In genomic region chr10:101301111-101301731, GRCh38 we compare ENCODE assay signal across 8 cellular contexts. TPM values are rescaled to one million over a fixed set of nuclear protein-coding genes. Genes with fewer than 3 reads are reported as not detected.
DNase-seq lines count a peak whose midpoint lies in the region; FAIRE-seq and TF ChIP-seq lines count a peak whose summit lies in the region.

No MANE protein-coding gene starts in this region.

- no peaks in the 10 kb centered on the region for H3K79me1 ChIP-seq in mesenchymal stem cell (replicated peaks; ENCODE audit: low read length, poor library complexity, severe bottlenecking)

- H4K91ac ChIP-seq in mesenchymal stem cell (ENCODE audit: low read length) = no peak overlapping the region

- H2BK5ac ChIP-seq in mesenchymal stem cell (ENCODE audit: low read depth, low read length, poor library complexity, severe bottlenecking) = no peak overlapping the region

- no peak overlapping the region for H3K9ac ChIP-seq in mesenchymal stem cell (ENCODE audit: low read length)

- TF ChIP-seq CTCF in D721Med (IDR thresholded peaks at IDR 0.05; ENCODE audit: insufficient read depth, missing control alignments) = peak; percentile 88
- no peak; the same call in 1 of the 2 replicates for TF ChIP-seq CTCF in RWPE1 (conservative IDR thresholded peaks at IDR 0.05; ENCODE audit: low read depth)

- H3K36me3 ChIP-seq in mesenchymal stem cell (ENCODE audit: control insufficient read depth in 1 of 2, insufficient read depth in 2 of 2, low read depth in 1 of 2, low read length in 2 of 2) = no peaks in the 10 kb centered on the region

- WGBS in mesenchymal stem cell = 33% methylated on average over 2 of the region's 2 CpGs

- H3K27ac ChIP-seq in RWPE1 (no peak overlapping the region), mesenchymal stem cell (ENCODE audit: low read length, poor library complexity, severe bottlenecking) (no peak overlapping the region)

- no peak overlapping the region for H3K14ac ChIP-seq in mesenchymal stem cell (ENCODE audit: low read length in 2 of 2)

- H3K23ac ChIP-seq in mesenchymal stem cell (ENCODE audit: low read length in 2 of 2) = no peak overlapping the region

- in situ Hi-C loops in T47D (cut with HindIII; ENCODE audit: low pct_unique_long_range_greater_than_20kb, low sequenced_read_pairs) = no loop called here

- H3K18ac ChIP-seq in mesenchymal stem cell (ENCODE audit: low read depth in 1 of 2, low read length in 2 of 2) = no peak overlapping the region

- no peak overlapping the region for H2AK5ac ChIP-seq in mesenchymal stem cell (ENCODE audit: low read length, severe bottlenecking)

- no peak overlapping the region for H2BK15ac ChIP-seq in mesenchymal stem cell (ENCODE audit: low read depth, poor library complexity, severe bottlenecking)

- FAIRE-seq in D721Med (lab: Jason Lieb, UNC) = no peak
- peak; percentile 44 for FAIRE-seq in HTR-8/SVneo (lab: Jason Lieb, UNC)

- POLR2A ChIA-PET in RWPE1 (lab: Yijun Ruan, JAX; ENCODE audit: low non-redundant PET) = no interaction called here

- H3K4ac ChIP-seq in mesenchymal stem cell (ENCODE audit: low read depth in 1 of 2, low read length in 2 of 2) = no peak overlapping the region

- no peak overlapping the region for H3K4me2 ChIP-seq in mesenchymal stem cell (ENCODE audit: low read length, poor library complexity, severe bottlenecking)

- no peak overlapping the region for H3K4me3 ChIP-seq in mesenchymal stem cell (ENCODE audit: insufficient read depth in 1 of 2, low read depth in 1 of 2, low read length in 2 of 2)

- H3K27me3 ChIP-seq in mesenchymal stem cell (ENCODE audit: control insufficient read depth in 1 of 2, insufficient read depth in 1 of 2, low read length in 2 of 2) = peaks cover 85 to 87% of the 10 kb centered on the region in 2 experiments

- CTCF ChIA-PET in RWPE1 (lab: Yijun Ruan, JAX) = interaction anchor here (0.5 to 7.7 kb wide), 18 partner anchors 9 to 706 kb away, joined by 3 to 50 read pairs (median 4); no protein-coding TSS in a partner anchor

- no peaks in the 10 kb centered on the region for H3K9me3 ChIP-seq in mesenchymal stem cell (ENCODE audit: control insufficient read depth, low read length)

- H2BK120ac ChIP-seq in mesenchymal stem cell (ENCODE audit: low read depth, low read length) = no peak overlapping the region

- H4K8ac ChIP-seq in mesenchymal stem cell (ENCODE audit: low read length) = no peak overlapping the region

- DNase-seq in D721Med (ENCODE audit: insufficient read length, low spot score) (no peak), HTR-8/SVneo (ENCODE audit: insufficient read length, low spot score) (peak; percentile 59), RWPE1 (ENCODE audit: low spot score) (peak; percentile 74), T47D (ENCODE audit: low read depth in 1 of 2, low spot score in 1 of 2) (peak; percentile 81 to 88), mesenchymal stem cell (peak; percentile 26), retina (no peak), GM19238 (ENCODE audit: insufficient read length, low spot score) (no peak), OCI-M2 (lab: John Stamatoyannopoulos, UW; ENCODE audit: unreplicated experiment) (no peak)

- H2BK12ac ChIP-seq in mesenchymal stem cell (ENCODE audit: low read length in 2 of 2) = no peak overlapping the region

- H2AFZ ChIP-seq in mesenchymal stem cell (ENCODE audit: low read depth, low read length) = no peak overlapping the region

- no peaks in the 10 kb centered on the region for H3K4me1 ChIP-seq in mesenchymal stem cell (ENCODE audit: control insufficient read depth, insufficient read depth, low read depth, low read length)

RNA-seq across cellular contexts. Expression of gene BTRC, which starts 52.7 kb away (rescaled TPM):
- polyA plus RNA-seq in mesenchymal stem cell (2013, experiment 1 of 2) = 7.5 TPM
- 7.7 TPM for polyA plus RNA-seq in mesenchymal stem cell (2013, experiment 2 of 2)

Comparison
In these comparisons a context has a peak if more than half of its experiments do, and no peak if none do; other contexts are left out.
1. DNase-seq: peak in HTR-8/SVneo (single experiment), RWPE1 (single experiment), T47D (2 of 2) and mesenchymal stem cell (single experiment); none in D721Med (single experiment), retina (single experiment), GM19238 (single experiment) and OCI-M2 (single experiment).